ENCODE assay signal across 2 cellular contexts in genomic region chr6:39274903-39275302, GRCh38.
TF ChIP-seq lines count a peak whose summit lies in the region.

No MANE protein-coding gene starts in this region.

TF ChIP-seq in HepG2, 621 proteins besides CTCF, POLR2A, EP300 and RAD21:
- TF ChIP-seq STAT6 (CRISPR knock-in tag; IDR thresholded peaks at IDR 0.05; ENCODE audit: borderline replicate concordance): no peak
- TF ChIP-seq MAFF (IDR thresholded peaks at IDR 0.05; ENCODE audit: low read depth, low read length): peak; percentile 49; the same call in 1 of the 2 replicates
- TF ChIP-seq ZNF761 (CRISPR knock-in tag; conservative IDR thresholded peaks at IDR 0.05): no peak
- no peak for TF ChIP-seq MED1 (CRISPR knock-in tag; IDR thresholded peaks at IDR 0.05)
- TF ChIP-seq KDM4B (CRISPR knock-in tag; IDR thresholded peaks at IDR 0.05): no peak
- no peak for TF ChIP-seq ISL2 (CRISPR knock-in tag; IDR thresholded peaks at IDR 0.05)
- no peak for TF ChIP-seq KDM1A (CRISPR knock-in tag; IDR thresholded peaks at IDR 0.05)
- TF ChIP-seq MAFK (conservative IDR thresholded peaks at IDR 0.05 in 1 of 2, IDR thresholded peaks at IDR 0.05 in 1 of 2; ENCODE audit: low read length in 2 of 2): peak; percentile 53 to 71
TF ChIP-seq in HepG2: peak in this region for 2.

TF ChIP-seq in K562, 482 proteins besides CTCF, POLR2A, EP300 and RAD21:
- peak; percentile 22 for TF ChIP-seq ZNF316 (IDR thresholded peaks at IDR 0.05)
- TF ChIP-seq ZBTB7A (IDR thresholded peaks at IDR 0.05; ENCODE audit: borderline replicate concordance, control insufficient read depth, low read depth, low read length): no peak
- TF ChIP-seq GTF2F1 (IDR thresholded peaks at IDR 0.05; ENCODE audit: low read depth, low read length): no peak
- no peak for TF ChIP-seq HINFP (tag; conservative IDR thresholded peaks at IDR 0.05; ENCODE audit: low read depth)
- peak; percentile 15; the same call in 1 of the 2 replicates for TF ChIP-seq MAFG (tag; conservative IDR thresholded peaks at IDR 0.05)
- TF ChIP-seq ZMIZ1 (IDR thresholded peaks at IDR 0.05; ENCODE audit: low read depth in 2 of 2, low read length in 2 of 2): no peak
TF ChIP-seq in K562: peak in this region for 2.
